8 cellular contexts compared by ENCODE assay signal in genomic region chr2:69082430-69082997, GRCh38.
DNase-seq lines count a peak whose midpoint lies in the region; ATAC-seq and TF ChIP-seq lines count a peak whose summit lies in the region.

No MANE protein-coding gene starts in this region.

- no peak overlapping the region for H3K4me3 ChIP-seq in ovary

- peak; percentile 17 for TF ChIP-seq EP300 in ovary (IDR thresholded peaks at IDR 0.05)

- intact Hi-C loops in ovary (cut with DNase I) = loop anchor here in 1 of 4 donors (10.0 kb wide), 1 partner anchor 62 kb away; no protein-coding TSS in a partner anchor

- TF ChIP-seq CTCF in ovary (IDR thresholded peaks at IDR 0.05) = no peak

- peaks cover 35% of the 10 kb centered on the region for H3K4me1 ChIP-seq in ovary (ENCODE audit: insufficient read depth)

- H3K36me3 ChIP-seq in ovary = no peaks in the 10 kb centered on the region

- H3K27me3 ChIP-seq in ovary = no peaks in the 10 kb centered on the region

- ATAC-seq in GM19395 (IDR thresholded peaks at IDR 0.05; ENCODE audit: unreplicated experiment) = no peak
- ATAC-seq in HG03159 (IDR thresholded peaks at IDR 0.05; ENCODE audit: unreplicated experiment) = no peak
- no peak for ATAC-seq in HG02981 (IDR thresholded peaks at IDR 0.05; ENCODE audit: unreplicated experiment)

- DNase-seq in DMS79 treated with DMSO at 0.1 percent for 48 hours (lab: John Stamatoyannopoulos, UW) (peak; percentile 61), NCI-H774 (lab: John Stamatoyannopoulos, UW) (peak; percentile 4), epithelial cell of prostate (ENCODE audit: low read depth, low spot score) (peak; percentile 81), ovary (peak; percentile 76 to 88 (median 77))
- DNase-seq in activated CD4-positive, alpha-beta T cell treated with anti-CD3 and anti-CD28 coated beads for 4 hours = no peak

- H3K9me3 ChIP-seq in ovary = no peaks in the 10 kb centered on the region

- no peak for TF ChIP-seq POLR2A in ovary (IDR thresholded peaks at IDR 0.05)

- WGBS in ovary, 3 donors = 5 to 21% (median 7%) methylated on average over 9 of the region's 9 CpGs

- H3K27ac ChIP-seq in epithelial cell of prostate (peak overlapping the region; percentile 71), ovary (peak overlapping the region; percentile 22 to 64)

Comparison
In these comparisons a context has a peak if more than half of its experiments do, and no peak if none do; other contexts are left out.
1. DNase-seq: peak in DMS79 treated with DMSO at 0.1 percent for 48 hours (single experiment), NCI-H774 (single experiment), epithelial cell of prostate (single experiment) and ovary (5 of 5); none in activated CD4-positive, alpha-beta T cell treated with anti-CD3 and anti-CD28 coated beads for 4 hours (0 of 2).